In the genomic region with DNA sequence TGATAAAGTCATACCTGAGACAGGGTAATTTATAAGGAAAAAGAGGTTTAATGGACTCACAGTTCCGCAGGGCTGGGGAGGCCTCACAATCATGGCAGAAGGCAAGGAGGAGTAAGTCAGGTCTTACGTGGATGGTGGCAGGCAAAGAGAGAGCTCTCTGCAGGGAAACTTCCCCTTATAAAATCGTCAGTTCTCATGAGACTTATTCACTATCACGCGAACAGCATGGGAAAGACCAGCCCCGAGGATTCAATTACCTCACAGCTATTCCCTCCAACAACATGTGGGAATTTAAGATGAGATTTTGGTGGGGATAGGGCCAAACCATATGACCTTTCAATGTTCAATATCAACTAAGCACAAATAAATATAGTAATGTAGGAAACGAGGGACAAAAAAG, we compare ENCODE assay signal across 30 cellular contexts.
"Had no signal": no experiment of that assay in that cellular context is flagged by ENCODE, and none has a peak within 500 bp of the region (broad histone marks: within the 10 kb centered on the region; RNA-seq: fewer than 3 reads in every experiment).

No MANE protein-coding gene starts in this region.

- H3K9me3 ChIP-seq: ascending aorta, breast epithelium had no signal

- H3K27ac ChIP-seq: ascending aorta, breast epithelium, cardiac muscle cell, coronary artery, dorsolateral prefrontal cortex had no signal

- H3K36me3 ChIP-seq: ascending aorta, breast epithelium, cardiac muscle cell had no signal

- H3K27me3 Mint-ChIP-seq: activated CD4-positive, alpha-beta memory T cell treated with anti-CD3 and anti-CD28 coated beads for 36 hours; activated CD4-positive, alpha-beta T cell treated with anti-CD3 and anti-CD28 coated beads for 36 hours; activated CD4-positive, alpha-beta T cell treated with anti-CD3 and anti-CD28 coated beads, Interleukin-2, amount 10 ng/mL, durations not matched to agents 24 days and 14 days; activated CD8-positive, alpha-beta memory T cell treated with anti-CD3 and anti-CD28 coated beads, Interleukin-2, amount 10 ng/mL, durations not matched to agents 7 days and 5 days; activated naive CD4-positive, alpha-beta T cell treated with anti-CD3 and anti-CD28 coated beads, Interleukin-2, amount 10 ng/mL, durations not matched to agents 7 days and 5 days; activated naive CD8-positive, alpha-beta T cell treated with anti-CD3 and anti-CD28 coated beads, Interleukin-2, amount 10 ng/mL, durations not matched to agents 7 days and 5 days; brain; dendritic cell treated with granulocyte-macrophage colony-stimulating factor and Interleukin-4, amounts not matched to agents 40 ng/mL and 50 ng/mL, for 4 days had no signal

- H3K4me3 ChIP-seq: ascending aorta, breast epithelium, cardiac muscle cell, coronary artery, dorsolateral prefrontal cortex had no signal

- DNase-seq: activated CD4-positive, alpha-beta memory T cell treated with anti-CD3 and anti-CD28 coated beads for 36 hours; activated CD4-positive, alpha-beta T cell treated with anti-CD3 and anti-CD28 coated beads for 36 hours; activated CD4-positive, alpha-beta T cell treated with anti-CD3 and anti-CD28 coated beads, Interleukin-2, amount 10 ng/mL, durations not matched to agents 24 days and 14 days; activated CD4-positive, CD25-positive, alpha-beta regulatory T cell; activated CD4-positive, CD25-positive, alpha-beta regulatory T cell treated with anti-CD3 and anti-CD28 coated beads, Interleukin-2, amount 50 U/mL, for 72 hours; activated CD8-positive, alpha-beta memory T cell treated with anti-CD3 and anti-CD28 coated beads, Interleukin-2, amount 10 ng/mL, durations not matched to agents 7 days and 5 days; activated CD8-positive, alpha-beta memory T cell treated with anti-CD3 and anti-CD28 coated beads, Interleukin-2, amount 50 U/mL, for 4 hours; activated CD8-positive, alpha-beta T cell treated with anti-CD3 and anti-CD28 coated beads, Interleukin-2, amount 10 ng/mL, durations not matched to agents 7 days and 5 days; activated gamma-delta T cell; activated naive CD4-positive, alpha-beta T cell; activated naive CD4-positive, alpha-beta T cell treated with anti-CD3 and anti-CD28 coated beads, Interleukin-2, amount 10 ng/mL, durations not matched to agents 7 days and 5 days; activated naive CD8-positive, alpha-beta T cell treated with anti-CD3 and anti-CD28 coated beads, Interleukin-2, amount 10 ng/mL, durations not matched to agents 7 days and 5 days; activated T-cell treated with anti-CD3 and anti-CD28 coated beads, Interleukin-2, amount 50 U/mL, for 1 hour; activated T-cell treated with anti-CD3 and anti-CD28 coated beads, Interleukin-2, amount 50 U/mL, for 48 hours; central memory CD4-positive, alpha-beta T cell; cerebellar nuclear complex; dorsolateral prefrontal cortex; effector memory CD4-positive, alpha-beta T cell; endodermal cell; foreskin fibroblast; head of caudate nucleus; T-helper 2 cell had no signal

- ATAC-seq: activated CD4-positive, alpha-beta T cell treated with anti-CD3 and anti-CD28 coated beads for 36 hours; activated CD8-positive, alpha-beta memory T cell treated with anti-CD3 and anti-CD28 coated beads, Interleukin-2, amount 10 ng/mL, durations not matched to agents 7 days and 5 days; activated CD8-positive, alpha-beta T cell treated with anti-CD3 and anti-CD28 coated beads, Interleukin-2, amount 10 ng/mL, durations not matched to agents 7 days and 5 days; activated naive CD4-positive, alpha-beta T cell treated with anti-CD3 and anti-CD28 coated beads, Interleukin-2, amount 50 U/mL, for 72 hours; esophagus mucosa had no signal

- H3K27ac Mint-ChIP-seq: activated CD4-positive, alpha-beta memory T cell treated with anti-CD3 and anti-CD28 coated beads for 36 hours; activated CD4-positive, alpha-beta T cell treated with anti-CD3 and anti-CD28 coated beads for 36 hours; activated CD4-positive, alpha-beta T cell treated with anti-CD3 and anti-CD28 coated beads, Interleukin-2, amount 10 ng/mL, durations not matched to agents 24 days and 14 days; activated CD8-positive, alpha-beta memory T cell treated with anti-CD3 and anti-CD28 coated beads, Interleukin-2, amount 10 ng/mL, durations not matched to agents 7 days and 5 days; activated CD8-positive, alpha-beta T cell treated with anti-CD3 and anti-CD28 coated beads, Interleukin-2, amount 10 ng/mL, durations not matched to agents 7 days and 5 days; activated naive CD4-positive, alpha-beta T cell treated with anti-CD3 and anti-CD28 coated beads, Interleukin-2, amount 10 ng/mL, durations not matched to agents 7 days and 5 days; activated naive CD4-positive, alpha-beta T cell treated with anti-CD3 and anti-CD28 coated beads, Interleukin-2, amount 50 U/mL, for 72 hours; activated naive CD8-positive, alpha-beta T cell treated with anti-CD3 and anti-CD28 coated beads, Interleukin-2, amount 10 ng/mL, durations not matched to agents 7 days and 5 days; dendritic cell treated with granulocyte-macrophage colony-stimulating factor and Interleukin-4, amounts not matched to agents 40 ng/mL and 50 ng/mL, for 4 days; endodermal cell had no signal

- H3K4me3 Mint-ChIP-seq: activated CD4-positive, alpha-beta memory T cell treated with anti-CD3 and anti-CD28 coated beads for 36 hours; activated CD4-positive, alpha-beta T cell treated with anti-CD3 and anti-CD28 coated beads for 36 hours; activated CD4-positive, alpha-beta T cell treated with anti-CD3 and anti-CD28 coated beads, Interleukin-2, amount 10 ng/mL, durations not matched to agents 24 days and 14 days; activated CD8-positive, alpha-beta memory T cell treated with anti-CD3 and anti-CD28 coated beads, Interleukin-2, amount 10 ng/mL, durations not matched to agents 7 days and 5 days; activated CD8-positive, alpha-beta T cell treated with anti-CD3 and anti-CD28 coated beads, Interleukin-2, amount 10 ng/mL, durations not matched to agents 7 days and 5 days; activated naive CD4-positive, alpha-beta T cell treated with anti-CD3 and anti-CD28 coated beads, Interleukin-2, amount 10 ng/mL, durations not matched to agents 7 days and 5 days; activated naive CD8-positive, alpha-beta T cell treated with anti-CD3 and anti-CD28 coated beads, Interleukin-2, amount 10 ng/mL, durations not matched to agents 7 days and 5 days; brain; dendritic cell treated with granulocyte-macrophage colony-stimulating factor and Interleukin-4, amounts not matched to agents 40 ng/mL and 50 ng/mL, for 4 days; endodermal cell had no signal

- H3K4me1 Mint-ChIP-seq: activated CD4-positive, alpha-beta T cell treated with anti-CD3 and anti-CD28 coated beads for 36 hours; activated CD8-positive, alpha-beta memory T cell treated with anti-CD3 and anti-CD28 coated beads, Interleukin-2, amount 10 ng/mL, durations not matched to agents 7 days and 5 days; activated naive CD4-positive, alpha-beta T cell treated with anti-CD3 and anti-CD28 coated beads, Interleukin-2, amount 10 ng/mL, durations not matched to agents 7 days and 5 days; activated naive CD8-positive, alpha-beta T cell treated with anti-CD3 and anti-CD28 coated beads, Interleukin-2, amount 10 ng/mL, durations not matched to agents 7 days and 5 days; endodermal cell had no signal

- H3K4me1 ChIP-seq: ascending aorta, breast epithelium had no signal

- H3K27me3 ChIP-seq: ascending aorta, breast epithelium, cardiac muscle cell, dorsolateral prefrontal cortex had no signal

- H3K9me3 Mint-ChIP-seq: activated CD4-positive, alpha-beta T cell treated with anti-CD3 and anti-CD28 coated beads, Interleukin-2, amount 10 ng/mL, durations not matched to agents 24 days and 14 days; endodermal cell had no signal

- H3K36me3 Mint-ChIP-seq: activated CD4-positive, alpha-beta memory T cell treated with anti-CD3 and anti-CD28 coated beads for 36 hours; activated CD8-positive, alpha-beta memory T cell treated with anti-CD3 and anti-CD28 coated beads, Interleukin-2, amount 10 ng/mL, durations not matched to agents 7 days and 5 days; activated naive CD4-positive, alpha-beta T cell treated with anti-CD3 and anti-CD28 coated beads, Interleukin-2, amount 10 ng/mL, durations not matched to agents 7 days and 5 days; activated naive CD8-positive, alpha-beta T cell treated with anti-CD3 and anti-CD28 coated beads, Interleukin-2, amount 10 ng/mL, durations not matched to agents 7 days and 5 days; brain had no signal
